In the genomic region with DNA sequence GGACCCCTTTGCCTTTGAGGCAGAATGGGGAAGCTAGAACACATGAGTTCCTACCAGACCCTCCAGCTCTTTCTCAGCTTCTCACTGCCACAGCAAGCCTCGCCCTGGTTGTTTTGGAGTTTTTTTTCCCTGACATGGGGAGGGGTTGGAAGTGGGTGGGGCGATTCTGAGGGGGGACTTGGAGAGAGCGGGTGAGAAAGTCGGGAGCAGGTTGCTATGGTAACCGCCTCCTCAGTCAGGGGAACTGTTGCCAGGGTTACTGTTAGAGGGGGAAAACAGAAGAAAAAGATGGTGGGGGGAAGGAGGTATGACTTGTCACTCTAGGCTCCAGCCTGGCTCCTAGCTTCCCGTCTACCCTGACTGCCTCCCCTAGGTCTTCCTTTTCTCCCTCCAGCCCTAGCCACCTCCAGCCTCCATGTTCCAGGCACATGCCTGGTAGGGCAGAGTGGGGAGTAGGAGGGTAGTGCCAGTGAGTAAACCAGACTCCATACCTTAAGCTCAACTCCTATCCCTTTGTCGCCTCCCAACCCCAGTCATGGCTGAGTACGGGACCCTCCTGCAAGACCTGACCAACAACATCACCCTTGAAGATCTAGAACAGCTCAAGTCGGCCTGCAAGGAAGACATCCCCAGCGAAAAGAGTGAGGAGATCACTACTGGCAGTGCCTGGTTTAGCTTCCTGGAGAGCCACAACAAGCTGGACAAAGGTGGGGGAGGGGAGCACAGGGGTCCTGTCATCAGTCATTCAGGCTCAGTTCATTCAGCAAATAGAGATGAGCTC, we compare ENCODE assay signal across 1 cellular context.
TF ChIP-seq lines count a peak whose summit lies in the region.

No MANE protein-coding gene starts in this region.

TF ChIP-seq in IMR-90, 13 proteins besides CTCF, POLR2A, EP300 and RAD21:
- TF ChIP-seq MAFK (IDR thresholded peaks at IDR 0.05; ENCODE audit: low read depth, low read length) (no peak), RCOR1 (IDR thresholded peaks at IDR 0.05; ENCODE audit: insufficient replicate concordance, low read length) (no peak), NFE2L2 (IDR thresholded peaks at IDR 0.05; ENCODE audit: low read depth, low read length) (no peak), FOS (IDR thresholded peaks at IDR 0.05; ENCODE audit: low read depth, low read length) (no peak), MXI1 (IDR thresholded peaks at IDR 0.05; ENCODE audit: borderline replicate concordance, low read depth, low read length) (no peak), RFX5 (IDR thresholded peaks at IDR 0.05; ENCODE audit: low read depth, low read length) (no peak), CHD1 (IDR thresholded peaks at IDR 0.05; ENCODE audit: low read depth, low read length) (no peak)
TF ChIP-seq in IMR-90: peak in this region for 0.
